8 cellular contexts compared by ENCODE assay signal in genomic region chr4:99949999-99950912, GRCh38. TPM values are rescaled to one million over a fixed set of nuclear protein-coding genes. Genes with fewer than 3 reads are reported as not detected.
A peak's percentile ranks its signal among the peaks of the same experiment; 100 is the strongest.
DNase-seq lines count a peak whose midpoint lies in the region; ATAC-seq and TF ChIP-seq lines count a peak whose summit lies in the region.

Gene H2AZ1, minus strand, starts transcription at chr4:99950275. Its CDS starts 105 bp downstream, at chr4:99950170.

- peak within 1 kb of the TSS; percentile 75 for H2AK5ac ChIP-seq in mesendoderm (ENCODE audit: low read length)

- no peak within 1 kb of the TSS for H2BK15ac ChIP-seq in mesendoderm (replicated peaks; ENCODE audit: low read depth)

- in situ Hi-C loops in endometrial microvascular endothelial cells (cut with HindIII; ENCODE audit: inconsistent ontology term, low pct_unique_long_range_greater_than_20kb, low sequenced_read_pairs): no loop called here

- H3K4me1 ChIP-seq in HUES48 (ENCODE audit: control insufficient read depth, insufficient read depth, low read length): peaks cover 25% of the 10 kb centered on the region; the same call in 1 of the 2 replicates
- no peaks in the 10 kb centered on the region for H3K4me1 ChIP-seq in NT2/D1 (ENCODE audit: insufficient read depth, insufficient read length)
- peaks cover 2% of the 10 kb centered on the region for H3K4me1 ChIP-seq in mesendoderm (ENCODE audit: control insufficient read depth, low read depth, low read length)

- no peak within 1 kb of the TSS for H3K27ac Mint-ChIP-seq in Calu3 (ENCODE audit: unreplicated experiment)
- no peak within 1 kb of the TSS for H3K27ac Mint-ChIP-seq in activated CD8-positive, alpha-beta memory T cell treated with anti-CD3 and anti-CD28 coated beads, Interleukin-2, amount 10 ng/mL, durations not matched to agents 7 days and 5 days

- no peaks in the 10 kb centered on the region for H3K27me3 Mint-ChIP-seq in Calu3 (ENCODE audit: unreplicated experiment)
- H3K27me3 Mint-ChIP-seq in activated CD8-positive, alpha-beta memory T cell treated with anti-CD3 and anti-CD28 coated beads, Interleukin-2, amount 10 ng/mL, durations not matched to agents 7 days and 5 days: no peaks in the 10 kb centered on the region

- H3K27me3 ChIP-seq in HUES48 (ENCODE audit: control insufficient read depth, insufficient read depth, low read length) (no peaks in the 10 kb centered on the region; the same call in 1 of the 2 replicates), NT2/D1 (ENCODE audit: insufficient read depth, insufficient read length) (no peaks in the 10 kb centered on the region), mesendoderm (ENCODE audit: insufficient read depth, low read length, poor library complexity) (peaks cover 2% of the 10 kb centered on the region)

- H3K27ac ChIP-seq in HUES48 (ENCODE audit: low read depth, low read length) (peak within 1 kb of the TSS; percentile 97), mesendoderm (ENCODE audit: low read depth, low read length) (peak within 1 kb of the TSS; percentile 100)

- no peaks in the 10 kb centered on the region for H3K79me1 ChIP-seq in mesendoderm (ENCODE audit: low read length)

- peaks cover 18% of the 10 kb centered on the region for H3K36me3 ChIP-seq in HUES48 (ENCODE audit: control insufficient read depth, insufficient read depth, low read length)
- H3K36me3 ChIP-seq in NT2/D1 (ENCODE audit: insufficient read depth, insufficient read length, low read length): peaks cover 25% of the 10 kb centered on the region
- H3K36me3 ChIP-seq in mesendoderm (ENCODE audit: control insufficient read depth, insufficient read depth, low read length): peaks cover 4% of the 10 kb centered on the region

- H3K9ac ChIP-seq in HUES48 (ENCODE audit: low read depth, low read length) (peak within 1 kb of the TSS; percentile 96), NT2/D1 (ENCODE audit: insufficient read length, low read depth) (peak within 1 kb of the TSS; percentile 96), mesendoderm (ENCODE audit: low read length) (peak within 1 kb of the TSS; percentile 100)

- H3K18ac ChIP-seq in mesendoderm (ENCODE audit: low read length): peak within 1 kb of the TSS; percentile 96

- H3K9me3 ChIP-seq in HUES48 (ENCODE audit: control insufficient read depth, insufficient read depth, low read length) (no peaks in the 10 kb centered on the region), NT2/D1 (ENCODE audit: insufficient read depth, low read length) (no peaks in the 10 kb centered on the region)

- ATAC-seq in GM21423 (IDR thresholded peaks at IDR 0.05; ENCODE audit: unreplicated experiment): peak; percentile 57
- peak; percentile 69 for ATAC-seq in activated CD8-positive, alpha-beta memory T cell treated with anti-CD3 and anti-CD28 coated beads, Interleukin-2, amount 10 ng/mL, durations not matched to agents 7 days and 5 days

- H3K4me2 ChIP-seq in mesendoderm (ENCODE audit: low read length): peak within 1 kb of the TSS; percentile 88

- H2BK5ac ChIP-seq in mesendoderm (ENCODE audit: low read length): peak within 1 kb of the TSS; percentile 96

- WGBS in mesendoderm (ENCODE audit: extremely low coverage, insufficient coverage, low lambda C conversion rate): no CpG with 5 or more reads among the region's 76 CpGs

- peak within 1 kb of the TSS; percentile 80 for H3K23ac ChIP-seq in mesendoderm (ENCODE audit: low read length)

- H2BK120ac ChIP-seq in mesendoderm (ENCODE audit: low read depth, low read length): no peak within 1 kb of the TSS

- intact Hi-C loops in Calu3 (cut with micrococcal nuclease; ENCODE audit: unreplicated experiment): loop anchor here (5.0 kb wide), 2 partner anchors 53 to 133 kb away; partner anchors contain the start of gene DAPP1

- no peak within 1 kb of the TSS for H4K8ac ChIP-seq in mesendoderm (ENCODE audit: low read depth, low read length)

- H4K5ac ChIP-seq in mesendoderm (ENCODE audit: low read length): no peak within 1 kb of the TSS

- no peak within 1 kb of the TSS for H3K4me3 Mint-ChIP-seq in Calu3 (ENCODE audit: low read depth, unreplicated experiment)
- H3K4me3 Mint-ChIP-seq in activated CD8-positive, alpha-beta memory T cell treated with anti-CD3 and anti-CD28 coated beads, Interleukin-2, amount 10 ng/mL, durations not matched to agents 7 days and 5 days: no peak within 1 kb of the TSS

- CTCF ChIA-PET in Calu3 (lab: Charles Lee): interaction anchor here (0.7 to 0.9 kb wide), 2 partner anchors 10 to 27 kb away, joined by 3 to 7 read pairs; no protein-coding TSS in a partner anchor
- CTCF ChIA-PET in activated CD8-positive, alpha-beta memory T cell treated with anti-CD3 and anti-CD28 coated beads, Interleukin-2, amount 10 ng/mL, durations not matched to agents 7 days and 5 days (lab: Charles Lee): interaction anchor here (1.0 to 2.8 kb wide), 7 partner anchors 12 to 145 kb away, joined by 3 to 10 read pairs (median 4); no protein-coding TSS in a partner anchor

- no peaks in the 10 kb centered on the region for H3K9me3 Mint-ChIP-seq in Calu3 (ENCODE audit: low read depth, unreplicated experiment)
- H3K9me3 Mint-ChIP-seq in activated CD8-positive, alpha-beta memory T cell treated with anti-CD3 and anti-CD28 coated beads, Interleukin-2, amount 10 ng/mL, durations not matched to agents 7 days and 5 days (ENCODE audit: low read depth): no peaks in the 10 kb centered on the region

- peak; percentile 93 for DNase-seq in Calu3
- DNase-seq in NT2/D1 (ENCODE audit: low read depth, low spot score): peak; percentile 93
- DNase-seq in activated CD8-positive, alpha-beta memory T cell treated with anti-CD3 and anti-CD28 coated beads, Interleukin-2, amount 10 ng/mL, durations not matched to agents 7 days and 5 days: peak; percentile 99
- DNase-seq in mesendoderm: peak; percentile 100
- DNase-seq in stimulated activated CD8-positive, alpha-beta memory T cell treated with anti-CD3 and anti-CD28 coated beads, Interleukin-15, amount 100 ng/mL, for 1 hour (ENCODE audit: low read depth): peak; percentile 96

- peaks cover 27% of the 10 kb centered on the region for H3K36me3 Mint-ChIP-seq in Calu3 (ENCODE audit: insufficient read depth, unreplicated experiment)
- peaks cover 18% of the 10 kb centered on the region for H3K36me3 Mint-ChIP-seq in activated CD8-positive, alpha-beta memory T cell treated with anti-CD3 and anti-CD28 coated beads, Interleukin-2, amount 10 ng/mL, durations not matched to agents 7 days and 5 days

- no TSS peak for BruUV-seq in Calu3 (replicated peaks; lab: Mats Ljungman, UMichigan)

- H3K4ac ChIP-seq in mesendoderm (ENCODE audit: low read depth, low read length): peak within 1 kb of the TSS; percentile 97

- H3K4me3 ChIP-seq in HUES48 (ENCODE audit: low read depth, low read length): peak within 1 kb of the TSS; percentile 99
- H3K4me3 ChIP-seq in NT2/D1 (ENCODE audit: insufficient read length, low read depth): peak within 1 kb of the TSS; percentile 90
- peak within 1 kb of the TSS; percentile 99 for H3K4me3 ChIP-seq in mesendoderm (ENCODE audit: low read length)

- peaks cover 22% of the 10 kb centered on the region for H3K79me2 ChIP-seq in mesendoderm (ENCODE audit: control insufficient read depth, insufficient read depth, low read length)

- no peaks in the 10 kb centered on the region for H3K4me1 Mint-ChIP-seq in Calu3 (ENCODE audit: low read depth, unreplicated experiment)
- peaks cover 25% of the 10 kb centered on the region for H3K4me1 Mint-ChIP-seq in activated CD8-positive, alpha-beta memory T cell treated with anti-CD3 and anti-CD28 coated beads, Interleukin-2, amount 10 ng/mL, durations not matched to agents 7 days and 5 days

- H3K56ac ChIP-seq in mesendoderm (ENCODE audit: low read length): peak within 1 kb of the TSS; percentile 97

- no peak for TF ChIP-seq CTCF in Calu3 (IDR thresholded peaks at IDR 0.05; ENCODE audit: unreplicated experiment)

RNA-seq across cellular contexts. Expression of gene H2AZ1, which starts in this region (rescaled TPM):
- total RNA-seq in Calu3 (2022) (351 and 380 TPM in 2 replicates), endometrial microvascular endothelial cells (ENCODE audit: inconsistent ontology term) (1,043 TPM)
- 100 to 1,000 TPM; 607 to 663 TPM for total RNA-seq in activated CD8-positive, alpha-beta memory T cell treated with anti-CD3 and anti-CD28 coated beads, Interleukin-2, amount 10 ng/mL, durations not matched to agents 7 days and 5 days
- 926 TPM for polyA plus RNA-seq in mesendoderm (2013, experiment 1 of 2)
- polyA plus RNA-seq in mesendoderm (2013, experiment 2 of 2): 905 TPM

Comparison
In these comparisons a context has a peak if more than half of its experiments do, and no peak if none do; other contexts are left out.
1. Peak in every context shown above with its lines: DNase-seq, ATAC-seq, H3K4me3 ChIP-seq and H3K27ac ChIP-seq.